Comparison of ENCODE assay signal across 19 cellular contexts in genomic region chr2:127805491-127805890, GRCh38. TPM values are rescaled to one million over a fixed set of nuclear protein-coding genes. Genes with fewer than 3 reads are reported as not detected.
DNase-seq lines count a peak whose midpoint lies in the region; ATAC-seq and TF ChIP-seq lines count a peak whose summit lies in the region.
"Had no signal": no experiment of that assay in that cellular context is flagged by ENCODE, and none has a peak within 500 bp of the region (broad histone marks: within the 10 kb centered on the region; RNA-seq: fewer than 3 reads in every experiment).

No MANE protein-coding gene starts in this region.

- peak overlapping the region; percentile 30 for H3K4me3 Mint-ChIP-seq in activated naive CD4-positive, alpha-beta T cell treated with anti-CD3 and anti-CD28 coated beads, Interleukin-2, amount 50 U/mL, for 24 hours
- H3K4me3 Mint-ChIP-seq in H9 (no peak overlapping the region), progenitor cell of endocrine pancreas (ENCODE audit: low read depth) (no peak overlapping the region)
- H3K4me3 Mint-ChIP-seq in central memory CD8-positive, alpha-beta T cell = peak overlapping the region; percentile 43
- H3K4me3 Mint-ChIP-seq: activated naive CD8-positive, alpha-beta T cell treated with anti-CD3 and anti-CD28 coated beads, Interleukin-2, amount 10 ng/mL, durations not matched to agents 7 days and 5 days had no signal

- H2BK5ac ChIP-seq in H9 (ENCODE audit: insufficient read length, low read length) = no peak overlapping the region

- no peak overlapping the region for H2BK15ac ChIP-seq in H9 (ENCODE audit: low read depth, low read length)

- no peaks in the 10 kb centered on the region for H3K4me1 ChIP-seq in H9 (ENCODE audit: insufficient read depth, low read length)
- H3K4me1 ChIP-seq in prostate gland (replicated peaks) = no peaks in the 10 kb centered on the region

- H3K4me2 ChIP-seq in H9 (ENCODE audit: insufficient read depth, insufficient read length, low read length) = no peak overlapping the region

- no peak overlapping the region for H3K56ac ChIP-seq in H9 (ENCODE audit: insufficient read length, low read depth, low read length)

- no peak overlapping the region for H3K4ac ChIP-seq in H9 (ENCODE audit: low read depth, low read length)

- no peaks in the 10 kb centered on the region for H3K9me3 ChIP-seq in H9 (ENCODE audit: control insufficient read depth, low read depth, low read length)
- no peaks in the 10 kb centered on the region for H3K9me3 ChIP-seq in prostate gland
- H3K9me3 ChIP-seq: Caco-2, gastrocnemius medialis had no signal

- H3K14ac ChIP-seq in H9 (ENCODE audit: insufficient read depth, low read length) = no peak overlapping the region

- H3K27me3 ChIP-seq in H9 (ENCODE audit: insufficient read depth, low read length) (no peaks in the 10 kb centered on the region), prostate gland (replicated peaks; ENCODE audit: insufficient read depth) (no peaks in the 10 kb centered on the region)
- H3K27me3 ChIP-seq: gastrocnemius medialis, hepatocyte had no signal

- WGBS in H9 (ENCODE audit: extremely low coverage, insufficient read length, low lambda C conversion rate) = no CpG with 5 or more reads among the region's 6 CpGs
- 84% methylated on average over 6 of the region's 6 CpGs for WGBS in prostate gland

- H2BK120ac ChIP-seq in H9 (ENCODE audit: low read depth, low read length, poor library complexity, severe bottlenecking) = no peak overlapping the region

- H3K9me3 Mint-ChIP-seq in activated naive CD4-positive, alpha-beta T cell treated with anti-CD3 and anti-CD28 coated beads, Interleukin-2, amount 50 U/mL, for 24 hours = no peaks in the 10 kb centered on the region
- H3K9me3 Mint-ChIP-seq in H9 (no peaks in the 10 kb centered on the region; a peak in 1 of 5 replicates), progenitor cell of endocrine pancreas (ENCODE audit: low read depth) (no peaks in the 10 kb centered on the region)
- no peaks in the 10 kb centered on the region for H3K9me3 Mint-ChIP-seq in central memory CD8-positive, alpha-beta T cell
- H3K9me3 Mint-ChIP-seq: activated naive CD8-positive, alpha-beta T cell treated with anti-CD3 and anti-CD28 coated beads, Interleukin-2, amount 10 ng/mL, durations not matched to agents 7 days and 5 days had no signal

- no peak overlapping the region for H3K4me3 ChIP-seq in prostate gland
- H3K4me3 ChIP-seq: gastrocnemius medialis, hepatocyte had no signal

- H4K20me1 ChIP-seq in H9 (ENCODE audit: control insufficient read depth, insufficient read depth, insufficient read length) = no peaks in the 10 kb centered on the region

- no peak for TF ChIP-seq CTCF in H9 (conservative IDR thresholded peaks at IDR 0.05)
- TF ChIP-seq CTCF in progenitor cell of endocrine pancreas (IDR thresholded peaks at IDR 0.05; ENCODE audit: unreplicated experiment) = no peak
- TF ChIP-seq CTCF in prostate gland (IDR thresholded peaks at IDR 0.05) = no peak

- H3K27ac ChIP-seq in H9 (ENCODE audit: insufficient read length, low read depth, low read length) = no peak overlapping the region
- no peak overlapping the region for H3K27ac ChIP-seq in prostate gland
- H3K27ac ChIP-seq: hepatocyte had no signal

- no peak for DNase-seq in activated naive CD4-positive, alpha-beta T cell (lab: John Stamatoyannopoulos, UW)
- no peak for DNase-seq in H9
- no peak for DNase-seq in central memory CD8-positive, alpha-beta T cell (ENCODE audit: low spot score in 2 of 2)
- DNase-seq in progenitor cell of endocrine pancreas (ENCODE audit: low spot score, unreplicated experiment) = no peak
- no peak for DNase-seq in NAMALWA (ENCODE audit: low spot score)
- no peak for DNase-seq in prostate gland (ENCODE audit: low spot score)
- DNase-seq: activated CD4-positive, alpha-beta T cell treated with anti-CD3 and anti-CD28 coated beads, Interleukin-2, amount 50 U/mL, for 1 hour; activated naive CD8-positive, alpha-beta T cell treated with anti-CD3 and anti-CD28 coated beads, Interleukin-2, amount 10 ng/mL, durations not matched to agents 7 days and 5 days; Caco-2; gastrocnemius medialis; H7; KG1; left cardiac atrium; occipital lobe; SHP77; stimulated activated naive CD8-positive, alpha-beta T cell treated with anti-CD3 and anti-CD28 coated beads, Interleukin-15, Interleukin-2, amounts not matched to agents 100 U/mL and 50 U/mL, for 24 hours had no signal

- H4K8ac ChIP-seq in H9 (replicated peaks; ENCODE audit: insufficient read length, low read depth, low read length) = no peak overlapping the region

- intact Hi-C loops in prostate gland (cut with DNase I) = no loop called here

- no peak overlapping the region for H4K91ac ChIP-seq in H9 (ENCODE audit: insufficient read length, low read depth, low read length)

- no peak for ATAC-seq in central memory CD8-positive, alpha-beta T cell (replicated peaks; ENCODE audit: extremely low read depth, poor library complexity, severe bottlenecking)
- ATAC-seq in HG03469 (IDR thresholded peaks at IDR 0.05; ENCODE audit: unreplicated experiment) = no peak
- ATAC-seq: gastrocnemius medialis; left cardiac atrium; stimulated activated naive CD8-positive, alpha-beta T cell treated with anti-CD3 and anti-CD28 coated beads, Interleukin-15, Interleukin-2, amounts not matched to agents 100 U/mL and 50 U/mL, for 24 hours had no signal

- no peak overlapping the region for H3T11ph ChIP-seq in H9 (ENCODE audit: low read length)

- peaks cover 63% of the 10 kb centered on the region for H3K79me2 ChIP-seq in H9 (ENCODE audit: insufficient read depth, low read length)

- H3K79me1 ChIP-seq in H9 (ENCODE audit: insufficient read depth, low read depth, low read length, poor library complexity, severe bottlenecking) = peaks cover 5% of the 10 kb centered on the region

- no peaks in the 10 kb centered on the region for H3K27me3 Mint-ChIP-seq in activated naive CD4-positive, alpha-beta T cell treated with anti-CD3 and anti-CD28 coated beads, Interleukin-2, amount 50 U/mL, for 24 hours
- H3K27me3 Mint-ChIP-seq in H9 (ENCODE audit: low read depth) = no peaks in the 10 kb centered on the region
- H3K27me3 Mint-ChIP-seq in central memory CD8-positive, alpha-beta T cell = no peaks in the 10 kb centered on the region
- no peaks in the 10 kb centered on the region for H3K27me3 Mint-ChIP-seq in progenitor cell of endocrine pancreas
- H3K27me3 Mint-ChIP-seq: activated naive CD8-positive, alpha-beta T cell treated with anti-CD3 and anti-CD28 coated beads, Interleukin-2, amount 10 ng/mL, durations not matched to agents 7 days and 5 days had no signal

- no peak overlapping the region for H2AK5ac ChIP-seq in H9 (ENCODE audit: insufficient read length, low read length)

- no peak overlapping the region for H3K23ac ChIP-seq in H9 (ENCODE audit: insufficient read length, low read depth, low read length)

- no peak overlapping the region for H4K5ac ChIP-seq in H9 (ENCODE audit: insufficient read length, low read depth, low read length)

- H3K18ac ChIP-seq in H9 (ENCODE audit: insufficient read length, low read depth, low read length) = no peak overlapping the region

- H2BK20ac ChIP-seq in H9 (ENCODE audit: low read depth, low read length, poor library complexity, severe bottlenecking) = no peak overlapping the region

- H3K36me3 Mint-ChIP-seq in activated naive CD4-positive, alpha-beta T cell treated with anti-CD3 and anti-CD28 coated beads, Interleukin-2, amount 50 U/mL, for 24 hours = peaks cover 18% of the 10 kb centered on the region
- peaks cover 4 to 25% (median 20%) of the 10 kb centered on the region in 3 experiments for H3K36me3 Mint-ChIP-seq in H9 (ENCODE audit: insufficient read depth in 1 of 3, low read depth in 3 of 3)
- H3K36me3 Mint-ChIP-seq in central memory CD8-positive, alpha-beta T cell (ENCODE audit: insufficient read depth) = peaks cover 30% of the 10 kb centered on the region
- peaks cover 9% of the 10 kb centered on the region for H3K36me3 Mint-ChIP-seq in progenitor cell of endocrine pancreas (ENCODE audit: insufficient read depth)

- no peaks in the 10 kb centered on the region for H3K23me2 ChIP-seq in H9 (ENCODE audit: insufficient read length, low read depth, low read length, poor library complexity, severe bottlenecking)

- H2AFZ ChIP-seq in H9 (ENCODE audit: low read length) = no peak overlapping the region
- H2AFZ ChIP-seq: hepatocyte had no signal

- no peak for TF ChIP-seq POLR2A in prostate gland (IDR thresholded peaks at IDR 0.05)

- peak overlapping the region; percentile 41 for H3K27ac Mint-ChIP-seq in activated naive CD4-positive, alpha-beta T cell treated with anti-CD3 and anti-CD28 coated beads, Interleukin-2, amount 50 U/mL, for 24 hours
- peak overlapping the region in 2 of 3 experiments; percentile 14 to 17; a peak in 2 of 7 replicates for H3K27ac Mint-ChIP-seq in H9
- H3K27ac Mint-ChIP-seq in central memory CD8-positive, alpha-beta T cell (ENCODE audit: low read depth) = peak overlapping the region; percentile 49
- peak overlapping the region; percentile 81 for H3K27ac Mint-ChIP-seq in progenitor cell of endocrine pancreas
- H3K27ac Mint-ChIP-seq: activated naive CD8-positive, alpha-beta T cell treated with anti-CD3 and anti-CD28 coated beads, Interleukin-2, amount 10 ng/mL, durations not matched to agents 7 days and 5 days had no signal

- H3K4me1 Mint-ChIP-seq in activated naive CD4-positive, alpha-beta T cell treated with anti-CD3 and anti-CD28 coated beads, Interleukin-2, amount 50 U/mL, for 24 hours = peaks cover 71% of the 10 kb centered on the region
- peaks cover 20 to 29% of the 10 kb centered on the region in 2 experiments for H3K4me1 Mint-ChIP-seq in H9
- H3K4me1 Mint-ChIP-seq in central memory CD8-positive, alpha-beta T cell = peaks cover 54% of the 10 kb centered on the region
- H3K4me1 Mint-ChIP-seq in progenitor cell of endocrine pancreas (ENCODE audit: low read depth) = peaks cover 24% of the 10 kb centered on the region

- no peak overlapping the region for H3K9ac ChIP-seq in H9 (ENCODE audit: extremely low read depth, insufficient read length, low read length)

- no peaks in the 10 kb centered on the region for H3K36me3 ChIP-seq in prostate gland
- H3K36me3 ChIP-seq: gastrocnemius medialis had no signal

- no peak overlapping the region for H2BK12ac ChIP-seq in H9 (ENCODE audit: insufficient read length, low read depth, low read length)

RNA-seq across cellular contexts. Expression of gene WDR33, which starts 5.5 kb away (rescaled TPM):
- total RNA-seq in H9 (2021) (82.4 and 86.0 TPM in 2 replicates), progenitor cell of endocrine pancreas (69.0 and 74.2 TPM in 2 replicates), prostate gland (10 to 100 TPM; 25.4 to 41.9 TPM)

RNA-seq across cellular contexts. Expression of gene POLR2D, which starts 52.5 kb away (rescaled TPM):
- total RNA-seq in H9 (2021) = 85.8 and 88.4 TPM in 2 replicates
- total RNA-seq in progenitor cell of endocrine pancreas = 41.1 and 42.7 TPM in 2 replicates
- total RNA-seq in prostate gland = 10 to 100 TPM; 16.0 to 33.3 TPM

Comparison
In these comparisons a context has a peak if more than half of its experiments do, and no peak if none do; other contexts are left out.
1. H3K27ac Mint-ChIP-seq: peak in every context shown above with its lines; median percentile 81 in progenitor cell of endocrine pancreas; 49 in central memory CD8-positive, alpha-beta T cell; 41 in activated naive CD4-positive, alpha-beta T cell treated with anti-CD3 and anti-CD28 coated beads, Interleukin-2, amount 50 U/mL, for 24 hours; 16 in H9.
2. H3K4me3 Mint-ChIP-seq: peak in activated naive CD4-positive, alpha-beta T cell treated with anti-CD3 and anti-CD28 coated beads, Interleukin-2, amount 50 U/mL, for 24 hours (single experiment) and central memory CD8-positive, alpha-beta T cell (single experiment); none in H9 (0 of 2) and progenitor cell of endocrine pancreas (single experiment).